In genomic region chr10:84216834-84217233, GRCh38 we compare ENCODE assay signal across 27 cellular contexts. TPM values are rescaled to one million over a fixed set of nuclear protein-coding genes. Genes with fewer than 3 reads are reported as not detected.
DNase-seq lines count a peak whose midpoint lies in the region; ATAC-seq lines count a peak whose summit lies in the region.
"Had no signal": no experiment of that assay in that cellular context is flagged by ENCODE, and none has a peak within 500 bp of the region (broad histone marks: within the 10 kb centered on the region; RNA-seq: fewer than 3 reads in every experiment).

No MANE protein-coding gene starts in this region.

- H3K9ac ChIP-seq in mesenchymal stem cell (ENCODE audit: low read length), result no peak overlapping the region
- H3K9ac ChIP-seq in neuronal stem cell (ENCODE audit: low read depth, low read length, poor library complexity), result no peak overlapping the region
- H3K9ac ChIP-seq: BLaER1 had no signal

- no peak overlapping the region for H2BK120ac ChIP-seq in mesenchymal stem cell (ENCODE audit: low read depth, low read length)
- H2BK120ac ChIP-seq in neuronal stem cell (ENCODE audit: low read depth, low read length), result no peak overlapping the region

- H4K91ac ChIP-seq in mesenchymal stem cell (ENCODE audit: low read length), result no peak overlapping the region
- no peak overlapping the region for H4K91ac ChIP-seq in neuronal stem cell (ENCODE audit: low read depth, low read length, poor library complexity)

- H3K4ac ChIP-seq in mesenchymal stem cell (ENCODE audit: low read depth in 1 of 2, low read length in 2 of 2), result no peak overlapping the region
- H3K4ac ChIP-seq in neuronal stem cell (ENCODE audit: low read length), result no peak overlapping the region

- H3K4me2 ChIP-seq in mesenchymal stem cell (ENCODE audit: low read length, poor library complexity, severe bottlenecking) (no peak overlapping the region), neuronal stem cell (ENCODE audit: insufficient read depth, low read length, poor library complexity, severe bottlenecking) (no peak overlapping the region)
- H3K4me2 ChIP-seq: BLaER1 had no signal

- H3K27me3 ChIP-seq in right cardiac atrium (ENCODE audit: control insufficient read depth, insufficient read depth) (no peaks in the 10 kb centered on the region), mesenchymal stem cell (ENCODE audit: control insufficient read depth in 1 of 2, insufficient read depth in 1 of 2, low read length in 2 of 2) (peaks cover 0 to 32% of the 10 kb centered on the region in 2 experiments), neuronal stem cell (ENCODE audit: control insufficient read depth in 3 of 3, insufficient read depth in 3 of 3, low read depth in 1 of 3, low read length in 3 of 3) (peaks cover 0 to 3% (median 0%) of the 10 kb centered on the region in 3 experiments)
- H3K27me3 ChIP-seq: BE2C, BLaER1 had no signal

- WGBS in right cardiac atrium, result 80% methylated on average over 9 of the region's 9 CpGs
- 78% methylated on average over 9 of the region's 9 CpGs for WGBS in mesenchymal stem cell
- no CpG with 5 or more reads among the region's 9 CpGs for whole genome bisulfite sequencing in neuronal stem cell (ENCODE audit: extremely low coverage in 2 of 2, insufficient read length in 2 of 2, insufficient replicate concordance in 1 of 2), 2 donors

- H3K18ac ChIP-seq in mesenchymal stem cell (ENCODE audit: low read depth in 1 of 2, low read length in 2 of 2) (no peak overlapping the region), neuronal stem cell (ENCODE audit: low read length) (no peak overlapping the region)

- no peak overlapping the region for H2AFZ ChIP-seq in mesenchymal stem cell (ENCODE audit: low read depth, low read length)
- no peak overlapping the region for H2AFZ ChIP-seq in neuronal stem cell (ENCODE audit: low read length)

- DNase-seq in cardiac septum (ENCODE audit: low spot score), result peak; percentile 74
- DNase-seq in right cardiac atrium, result no peak
- no peak for DNase-seq in mesenchymal stem cell
- DNase-seq in neuronal stem cell (ENCODE audit: low spot score), result no peak
- no peak for DNase-seq in ecto neural progenitor cell (ENCODE audit: low spot score)
- DNase-seq: 8988T; ACHN; BE2C; C1 segment of cervical spinal cord; CD4-positive, alpha-beta memory T cell; CD4-positive, CD25-positive, alpha-beta regulatory T cell; CD8-positive, alpha-beta memory T cell; COR-L47; DMS 273 treated with DMSO at 0.1 percent for 48 hours; DMS153; DMS53; DMS79; DND-41; EL; GDM1 had no signal

- H2AK5ac ChIP-seq in mesenchymal stem cell (ENCODE audit: low read length, severe bottlenecking) (no peak overlapping the region), neuronal stem cell (ENCODE audit: low read depth, low read length) (peak overlapping the region; percentile 36)

- H3K23ac ChIP-seq in mesenchymal stem cell (ENCODE audit: low read length in 2 of 2) (no peak overlapping the region), neuronal stem cell (ENCODE audit: low read depth, low read length, poor library complexity) (no peak overlapping the region)

- H4K8ac ChIP-seq in mesenchymal stem cell (ENCODE audit: low read length) (no peak overlapping the region), neuronal stem cell (ENCODE audit: low read depth, low read length) (no peak overlapping the region)

- H3K4me3 ChIP-seq in right cardiac atrium (ENCODE audit: low read length), result no peak overlapping the region
- H3K4me3 ChIP-seq in mesenchymal stem cell (ENCODE audit: insufficient read depth in 1 of 2, low read depth in 1 of 2, low read length in 2 of 2), result no peak overlapping the region
- H3K4me3 ChIP-seq in neuronal stem cell (ENCODE audit: low read length in 2 of 2), result no peak overlapping the region
- H3K4me3 ChIP-seq: BLaER1, GM12878 had no signal

- no peak overlapping the region for H2BK5ac ChIP-seq in mesenchymal stem cell (ENCODE audit: low read depth, low read length, poor library complexity, severe bottlenecking)
- H2BK5ac ChIP-seq in neuronal stem cell (ENCODE audit: low read length), result no peak overlapping the region

- H2BK15ac ChIP-seq in mesenchymal stem cell (ENCODE audit: low read depth, poor library complexity, severe bottlenecking) (peak overlapping the region; percentile 60), neuronal stem cell (ENCODE audit: low read length) (peak overlapping the region; percentile 51)

- no peaks in the 10 kb centered on the region for H3K79me1 ChIP-seq in mesenchymal stem cell (replicated peaks; ENCODE audit: low read length, poor library complexity, severe bottlenecking)
- H3K79me1 ChIP-seq in neuronal stem cell (ENCODE audit: low read depth, low read length), result peaks cover 2% of the 10 kb centered on the region

- H3K14ac ChIP-seq in mesenchymal stem cell (ENCODE audit: low read length in 2 of 2) (no peak overlapping the region), neuronal stem cell (ENCODE audit: low read length) (no peak overlapping the region)

- ATAC-seq in right cardiac atrium, result no peak
- ATAC-seq: GM12878 had no signal

- H3K27ac ChIP-seq in right cardiac atrium (ENCODE audit: low read length) (no peak overlapping the region), mesenchymal stem cell (ENCODE audit: low read length, poor library complexity, severe bottlenecking) (no peak overlapping the region), neuronal stem cell (replicated peaks; ENCODE audit: low read length) (no peak overlapping the region)
- H3K27ac ChIP-seq: BLaER1 had no signal

- H3K4me1 ChIP-seq in right cardiac atrium (ENCODE audit: control insufficient read depth, insufficient read depth, low read length) (no peaks in the 10 kb centered on the region), mesenchymal stem cell (ENCODE audit: control insufficient read depth, insufficient read depth, low read depth, low read length) (no peaks in the 10 kb centered on the region), neuronal stem cell (ENCODE audit: control insufficient read depth in 2 of 2, insufficient read depth in 1 of 2, low read depth in 1 of 2, low read length in 2 of 2) (no peaks in the 10 kb centered on the region)
- H3K4me1 ChIP-seq: BE2C, BLaER1 had no signal

- H3K9me3 ChIP-seq in right cardiac atrium (ENCODE audit: control insufficient read depth, low read length), result no peaks in the 10 kb centered on the region
- peaks cover 6% of the 10 kb centered on the region for H3K9me3 ChIP-seq in mesenchymal stem cell (ENCODE audit: control insufficient read depth, low read length)
- H3K9me3 ChIP-seq in neuronal stem cell (replicated peaks in 1 of 2; ENCODE audit: control insufficient read depth in 2 of 2, insufficient read depth in 1 of 2, low read depth in 1 of 2, low read length in 2 of 2), result no peaks in the 10 kb centered on the region
- H3K9me3 ChIP-seq: BE2C, BLaER1 had no signal

- intact Hi-C loops in cardiac septum (cut with DNase I), result no loop called here
- intact Hi-C loops in right cardiac atrium (cut with DNase I), result no loop called here

- H2BK12ac ChIP-seq in mesenchymal stem cell (ENCODE audit: low read length in 2 of 2), result no peak overlapping the region
- H2BK12ac ChIP-seq in neuronal stem cell (ENCODE audit: low read length), result no peak overlapping the region

- H3K36me3 ChIP-seq in mesenchymal stem cell (ENCODE audit: control insufficient read depth in 1 of 2, insufficient read depth in 2 of 2, low read depth in 1 of 2, low read length in 2 of 2) (no peaks in the 10 kb centered on the region), neuronal stem cell (replicated peaks in 1 of 2; ENCODE audit: control insufficient read depth in 2 of 2, insufficient read depth in 2 of 2, low read length in 2 of 2) (peaks cover 0 to 2% of the 10 kb centered on the region in 2 donors)
- H3K36me3 ChIP-seq: BE2C, BLaER1 had no signal

RNA-seq across cellular contexts. Expression of gene LRIT2, which starts 8.5 kb away (rescaled TPM):
- total RNA-seq in cardiac septum (not detected), right cardiac atrium (not detected)
- not detected for polyA plus RNA-seq in right cardiac atrium
- polyA plus RNA-seq in mesenchymal stem cell (2013, experiment 1 of 2), result not detected
- not detected for polyA plus RNA-seq in mesenchymal stem cell (2013, experiment 2 of 2)
- polyA plus RNA-seq in neuronal stem cell (2013, experiment 1 of 2), result not detected
- polyA plus RNA-seq in neuronal stem cell (2013, experiment 2 of 2), result not detected
- total RNA-seq: A673; CD4-positive, alpha-beta memory T cell; CD4-positive, CD25-positive, alpha-beta regulatory T cell; CD8-positive, alpha-beta memory T cell; Daoy; G401; GM12878 had no signal
- polyA plus RNA-seq: AG04450; CD14-positive monocyte; CD4-positive, alpha-beta memory T cell; CD4-positive, CD25-positive, alpha-beta regulatory T cell; CD8-positive, alpha-beta memory T cell; GM12878 had no signal

RNA-seq across cellular contexts. Expression of gene CDHR1, which starts 22.5 kb away (rescaled TPM):
- 1.3 TPM for total RNA-seq in cardiac septum
- 1 to 10 TPM; 2.4 to 9.1 (median 5.3) TPM for total RNA-seq in right cardiac atrium
- polyA plus RNA-seq in right cardiac atrium, result 3.6 TPM
- 0.86 TPM for polyA plus RNA-seq in mesenchymal stem cell (2013, experiment 1 of 2)
- 0.75 TPM for polyA plus RNA-seq in mesenchymal stem cell (2013, experiment 2 of 2)
- polyA plus RNA-seq in neuronal stem cell (2013, experiment 1 of 2), result 6.3 TPM
- polyA plus RNA-seq in neuronal stem cell (2013, experiment 2 of 2), result 6.5 TPM
- total RNA-seq: A673, Daoy, G401 had no signal
- polyA plus RNA-seq: AG04450; CD14-positive monocyte; CD4-positive, alpha-beta memory T cell had no signal

RNA-seq across cellular contexts. Expression of gene LRIT1, which starts 24.5 kb away (rescaled TPM):
- total RNA-seq in cardiac septum, result not detected
- under 1 TPM in 1 of 4 donors, not detected in 3; 0.09 TPM for total RNA-seq in right cardiac atrium
- not detected for polyA plus RNA-seq in right cardiac atrium
- polyA plus RNA-seq in mesenchymal stem cell (2013, experiment 1 of 2), result not detected
- not detected for polyA plus RNA-seq in mesenchymal stem cell (2013, experiment 2 of 2)
- 0.01 TPM for polyA plus RNA-seq in neuronal stem cell (2013, experiment 1 of 2)
- polyA plus RNA-seq in neuronal stem cell (2013, experiment 2 of 2), result not detected
- total RNA-seq: A673; CD4-positive, alpha-beta memory T cell; CD4-positive, CD25-positive, alpha-beta regulatory T cell; CD8-positive, alpha-beta memory T cell; Daoy; G401; GM12878 had no signal
- polyA plus RNA-seq: AG04450; CD14-positive monocyte; CD4-positive, alpha-beta memory T cell; CD4-positive, CD25-positive, alpha-beta regulatory T cell; CD8-positive, alpha-beta memory T cell; GM12878 had no signal

RNA-seq across cellular contexts. Expression of gene RGR, which starts 28.0 kb away (rescaled TPM):
- total RNA-seq in cardiac septum (not detected), right cardiac atrium (under 1 TPM in 3 of 4 donors, not detected in 1; 0.36 to 0.79 (median 0.49) TPM)
- 2.2 TPM for polyA plus RNA-seq in right cardiac atrium
- not detected for polyA plus RNA-seq in mesenchymal stem cell (2013, experiment 1 of 2)
- not detected for polyA plus RNA-seq in mesenchymal stem cell (2013, experiment 2 of 2)
- polyA plus RNA-seq in neuronal stem cell (2013, experiment 1 of 2), result 1.0 TPM
- polyA plus RNA-seq in neuronal stem cell (2013, experiment 2 of 2), result 1.3 TPM
- total RNA-seq: A673; CD4-positive, alpha-beta memory T cell; CD4-positive, CD25-positive, alpha-beta regulatory T cell; CD8-positive, alpha-beta memory T cell; Daoy; G401; GM12878 had no signal
- polyA plus RNA-seq: AG04450; CD14-positive monocyte; CD4-positive, alpha-beta memory T cell; CD4-positive, CD25-positive, alpha-beta regulatory T cell; CD8-positive, alpha-beta memory T cell; GM12878 had no signal

RNA-seq across cellular contexts. Expression of gene GPR15LG, which starts 43.2 kb away (rescaled TPM):
- total RNA-seq in cardiac septum (not detected), right cardiac atrium (not detected)
- polyA plus RNA-seq in right cardiac atrium, result not detected
- polyA plus RNA-seq in mesenchymal stem cell (2013, experiment 1 of 2), result not detected
- polyA plus RNA-seq in mesenchymal stem cell (2013, experiment 2 of 2), result not detected
- polyA plus RNA-seq in neuronal stem cell (2013, experiment 1 of 2), result not detected
- not detected for polyA plus RNA-seq in neuronal stem cell (2013, experiment 2 of 2)
- total RNA-seq: A673; CD4-positive, alpha-beta memory T cell; CD4-positive, CD25-positive, alpha-beta regulatory T cell; CD8-positive, alpha-beta memory T cell; Daoy; G401 had no signal
- polyA plus RNA-seq: AG04450; CD14-positive monocyte; CD4-positive, alpha-beta memory T cell; CD4-positive, CD25-positive, alpha-beta regulatory T cell; CD8-positive, alpha-beta memory T cell had no signal
